In genomic region chr2:26848336-26849055, GRCh38 we compare ENCODE assay signal across 8 cellular contexts. TPM values are rescaled to one million over a fixed set of nuclear protein-coding genes. Genes with fewer than 3 reads are reported as not detected.
A peak's percentile ranks its signal among the peaks of the same experiment; 100 is the strongest.
DNase-seq lines count a peak whose midpoint lies in the region; ATAC-seq and TF ChIP-seq lines count a peak whose summit lies in the region.

No MANE protein-coding gene starts in this region.

- no peaks in the 10 kb centered on the region for H3K36me3 ChIP-seq in CD4-positive, CD25-positive, alpha-beta regulatory T cell (ENCODE audit: control insufficient read depth, insufficient read depth, low read length)
- H3K36me3 ChIP-seq in iPS-15b (ENCODE audit: control insufficient read depth, insufficient read depth, low read length), result no peaks in the 10 kb centered on the region

- H3K9ac ChIP-seq in iPS-15b (ENCODE audit: low read depth, low read length), result no peak overlapping the region

- TF ChIP-seq CTCF in HL-60 (IDR thresholded peaks at IDR 0.05; ENCODE audit: insufficient read depth, low read length), result no peak

- H3K4me3 Mint-ChIP-seq in CD4-positive, CD25-positive, alpha-beta regulatory T cell, result peak overlapping the region in 3 of 4 donors; percentile 38 to 73 (median 66)
- H3K4me3 Mint-ChIP-seq in activated T-cell treated with anti-CD3 and anti-CD28 coated beads, Interleukin-2, amount 50 U/mL, for 4 hours, result peak overlapping the region; percentile 51

- H3K27me3 Mint-ChIP-seq in CD4-positive, CD25-positive, alpha-beta regulatory T cell, result peaks cover 64% of the 10 kb centered on the region
- H3K27me3 Mint-ChIP-seq in activated T-cell treated with anti-CD3 and anti-CD28 coated beads, Interleukin-2, amount 50 U/mL, for 4 hours (ENCODE audit: low read depth), result peaks cover 65% of the 10 kb centered on the region

- H3K9me3 Mint-ChIP-seq in CD4-positive, CD25-positive, alpha-beta regulatory T cell, result no peaks in the 10 kb centered on the region
- H3K9me3 Mint-ChIP-seq in activated T-cell treated with anti-CD3 and anti-CD28 coated beads, Interleukin-2, amount 50 U/mL, for 4 hours, result no peaks in the 10 kb centered on the region

- no peak for DNase-seq in CD4-positive, CD25-positive, alpha-beta regulatory T cell
- DNase-seq in HL-60 (ENCODE audit: low read depth in 1 of 2, low spot score in 1 of 2) (peak in 1 of 2 experiments; percentile 12), NCI-H446 treated with DMSO at 0.1 percent for 48 hours (lab: John Stamatoyannopoulos, UW) (no peak)
- peak; percentile 10 for DNase-seq in activated T-cell treated with anti-CD3 and anti-CD28 coated beads, Interleukin-2, amount 50 U/mL, for 4 hours
- DNase-seq in stimulated activated CD4-positive, alpha-beta T cell treated with anti-CD3 and anti-CD28 coated beads, Interleukin-4, amount 100 ng/mL, for 1 hour, result peak; percentile 32

- H3K27ac ChIP-seq in CD4-positive, CD25-positive, alpha-beta regulatory T cell (ENCODE audit: insufficient read depth, low read length, poor library complexity, severe bottlenecking), result no peak overlapping the region
- no peak overlapping the region for H3K27ac ChIP-seq in HL-60 (replicated peaks)

- no peaks in the 10 kb centered on the region for H3K9me3 ChIP-seq in CD4-positive, CD25-positive, alpha-beta regulatory T cell (ENCODE audit: control insufficient read depth in 2 of 2, low read length in 2 of 2)
- H3K9me3 ChIP-seq in iPS-15b (ENCODE audit: control insufficient read depth, insufficient read depth, low read length), result no peaks in the 10 kb centered on the region

- H3K4me3 ChIP-seq in CD4-positive, CD25-positive, alpha-beta regulatory T cell (ENCODE audit: low read depth, low read length), result no peak overlapping the region
- H3K4me3 ChIP-seq in HL-60 (replicated peaks; ENCODE audit: insufficient read depth, low read length), result peak overlapping the region; percentile 39
- H3K4me3 ChIP-seq in iPS-15b (ENCODE audit: low read depth, low read length), result peak overlapping the region; percentile 60

- H3K4me1 Mint-ChIP-seq in CD4-positive, CD25-positive, alpha-beta regulatory T cell, result peaks cover 0 to 17% (median 7%) of the 10 kb centered on the region in 4 donors
- peaks cover 12% of the 10 kb centered on the region for H3K4me1 Mint-ChIP-seq in activated T-cell treated with anti-CD3 and anti-CD28 coated beads, Interleukin-2, amount 50 U/mL, for 4 hours (ENCODE audit: low read depth)

- peak; percentile 8 to 22 for ATAC-seq in CD4-positive, CD25-positive, alpha-beta regulatory T cell (ENCODE audit: low read depth in 2 of 2)
- ATAC-seq in activated T-cell treated with anti-CD3 and anti-CD28 coated beads, Interleukin-2, amount 50 U/mL, for 4 hours, result peak; percentile 41 to 43
- ATAC-seq in HG03039 (IDR thresholded peaks at IDR 0.05; ENCODE audit: unreplicated experiment) (no peak), GM18868 (IDR thresholded peaks at IDR 0.05; ENCODE audit: unreplicated experiment) (no peak)

- no peak overlapping the region for H3K27ac Mint-ChIP-seq in CD4-positive, CD25-positive, alpha-beta regulatory T cell

- peaks cover 39% of the 10 kb centered on the region for H3K4me1 ChIP-seq in CD4-positive, CD25-positive, alpha-beta regulatory T cell (ENCODE audit: control insufficient read depth, insufficient read depth, low read length, poor library complexity, severe bottlenecking)
- peaks cover 4% of the 10 kb centered on the region for H3K4me1 ChIP-seq in iPS-15b (ENCODE audit: control insufficient read depth, insufficient read depth, low read length)

- H3K36me3 Mint-ChIP-seq in CD4-positive, CD25-positive, alpha-beta regulatory T cell, result no peaks in the 10 kb centered on the region
- no peaks in the 10 kb centered on the region for H3K36me3 Mint-ChIP-seq in activated T-cell treated with anti-CD3 and anti-CD28 coated beads, Interleukin-2, amount 50 U/mL, for 4 hours (ENCODE audit: insufficient read depth)

- peaks cover 39% of the 10 kb centered on the region for H3K27me3 ChIP-seq in CD4-positive, CD25-positive, alpha-beta regulatory T cell (ENCODE audit: control insufficient read depth, insufficient read depth, low read length)
- H3K27me3 ChIP-seq in HL-60 (ENCODE audit: insufficient read depth, poor library complexity, severe bottlenecking) (peaks cover 65% of the 10 kb centered on the region), iPS-15b (ENCODE audit: control insufficient read depth, insufficient read depth, low read length) (peaks cover 73% of the 10 kb centered on the region)

RNA-seq across cellular contexts. Expression of gene DPYSL5, which starts 0.6 kb away (rescaled TPM):
- total RNA-seq in CD4-positive, CD25-positive, alpha-beta regulatory T cell, result not detected
- not detected for polyA plus RNA-seq in CD4-positive, CD25-positive, alpha-beta regulatory T cell
- total RNA-seq in activated T-cell treated with anti-CD3 and anti-CD28 coated beads, Interleukin-2, amount 50 U/mL, for 4 hours, result not detected

Comparison
In these comparisons a context has a peak if more than half of its experiments do, and no peak if none do; other contexts are left out.
1. ATAC-seq: peak in CD4-positive, CD25-positive, alpha-beta regulatory T cell (2 of 2) and activated T-cell treated with anti-CD3 and anti-CD28 coated beads, Interleukin-2, amount 50 U/mL, for 4 hours (2 of 2); none in HG03039 (single experiment) and GM18868 (single experiment).
2. DNase-seq: peak in activated T-cell treated with anti-CD3 and anti-CD28 coated beads, Interleukin-2, amount 50 U/mL, for 4 hours (single experiment) and stimulated activated CD4-positive, alpha-beta T cell treated with anti-CD3 and anti-CD28 coated beads, Interleukin-4, amount 100 ng/mL, for 1 hour (single experiment); none in CD4-positive, CD25-positive, alpha-beta regulatory T cell (0 of 3) and NCI-H446 treated with DMSO at 0.1 percent for 48 hours (single experiment).